ENCODE assay signal across 8 cellular contexts in genomic region chr3:46089237-46090011, GRCh38.
A peak's percentile ranks its signal among the peaks of the same experiment; 100 is the strongest.
DNase-seq lines count a peak whose midpoint lies in the region; ATAC-seq lines count a peak whose summit lies in the region.

No MANE protein-coding gene starts in this region.

- H3K4me3 Mint-ChIP-seq in activated CD4-positive, alpha-beta T cell treated with anti-CD3 and anti-CD28 coated beads, Interleukin-2, amount 10 ng/mL, durations not matched to agents 24 days and 14 days: no peak overlapping the region
- no peak overlapping the region for H3K4me3 Mint-ChIP-seq in activated T-helper 1 cell treated with anti-CD3 and anti-CD28 coated beads, Interleukin-12 subunit alpha, Interleukin-12 subunit beta, Interleukin-2, Interleukin-4 antibody, amounts not matched to agents 30 ng/mL and 10 ng/mL and 1 ng/mL, durations not matched to agents 14 hours and 24 hours and 36 hours

- DNase-seq in activated CD4-positive, alpha-beta T cell treated with anti-CD3 and anti-CD28 coated beads, Interleukin-2, amount 10 ng/mL, durations not matched to agents 24 days and 14 days: no peak
- DNase-seq in activated CD4-positive, alpha-beta T cell treated with anti-CD3 and anti-CD28 coated beads for 1 hour: no peak
- no peak for DNase-seq in activated T-helper 1 cell treated with anti-CD3 and anti-CD28 coated beads, Interleukin-12 subunit alpha, Interleukin-12 subunit beta, Interleukin-2, Interleukin-4 antibody, amounts not matched to agents 30 ng/mL and 10 ng/mL and 1 ng/mL, durations not matched to agents 14 hours and 24 hours and 36 hours (ENCODE audit: low spot score)
- peak in 40 of 51 donors; percentile 3 to 78 (median 36) for DNase-seq in hypothalamus (lab: John Stamatoyannopoulos, UW)
- peak; percentile 35 for DNase-seq in superior temporal gyrus (ENCODE audit: extremely low spot score)
- DNase-seq in NCI-H446 treated with DMSO at 0.1 percent for 48 hours (lab: John Stamatoyannopoulos, UW): no peak
- no peak for DNase-seq in activated effector memory CD4-positive, alpha-beta T cell treated with anti-CD3 and anti-CD28 coated beads, Interleukin-2, amount 50 U/mL, for 16 hours

- H3K9me3 Mint-ChIP-seq in activated CD4-positive, alpha-beta T cell treated with anti-CD3 and anti-CD28 coated beads, Interleukin-2, amount 10 ng/mL, durations not matched to agents 24 days and 14 days: no peaks in the 10 kb centered on the region
- H3K9me3 Mint-ChIP-seq in activated T-helper 1 cell treated with anti-CD3 and anti-CD28 coated beads, Interleukin-12 subunit alpha, Interleukin-12 subunit beta, Interleukin-2, Interleukin-4 antibody, amounts not matched to agents 30 ng/mL and 10 ng/mL and 1 ng/mL, durations not matched to agents 14 hours and 24 hours and 36 hours: peaks cover 3% of the 10 kb centered on the region

- H3K4me1 Mint-ChIP-seq in activated CD4-positive, alpha-beta T cell treated with anti-CD3 and anti-CD28 coated beads, Interleukin-2, amount 10 ng/mL, durations not matched to agents 24 days and 14 days: peaks cover 53% of the 10 kb centered on the region
- H3K4me1 Mint-ChIP-seq in activated T-helper 1 cell treated with anti-CD3 and anti-CD28 coated beads, Interleukin-12 subunit alpha, Interleukin-12 subunit beta, Interleukin-2, Interleukin-4 antibody, amounts not matched to agents 30 ng/mL and 10 ng/mL and 1 ng/mL, durations not matched to agents 14 hours and 24 hours and 36 hours (ENCODE audit: low read depth): peaks cover 67% of the 10 kb centered on the region

- peaks cover 13% of the 10 kb centered on the region for H3K27me3 Mint-ChIP-seq in activated CD4-positive, alpha-beta T cell treated with anti-CD3 and anti-CD28 coated beads, Interleukin-2, amount 10 ng/mL, durations not matched to agents 24 days and 14 days
- H3K27me3 Mint-ChIP-seq in activated T-helper 1 cell treated with anti-CD3 and anti-CD28 coated beads, Interleukin-12 subunit alpha, Interleukin-12 subunit beta, Interleukin-2, Interleukin-4 antibody, amounts not matched to agents 30 ng/mL and 10 ng/mL and 1 ng/mL, durations not matched to agents 14 hours and 24 hours and 36 hours (ENCODE audit: insufficient read depth): peaks cover 16% of the 10 kb centered on the region

- peak overlapping the region; percentile 18 for H3K27ac Mint-ChIP-seq in activated CD4-positive, alpha-beta T cell treated with anti-CD3 and anti-CD28 coated beads, Interleukin-2, amount 10 ng/mL, durations not matched to agents 24 days and 14 days
- H3K27ac Mint-ChIP-seq in activated T-helper 1 cell treated with anti-CD3 and anti-CD28 coated beads, Interleukin-12 subunit alpha, Interleukin-12 subunit beta, Interleukin-2, Interleukin-4 antibody, amounts not matched to agents 30 ng/mL and 10 ng/mL and 1 ng/mL, durations not matched to agents 14 hours and 24 hours and 36 hours: peak overlapping the region; percentile 27

- intact Hi-C loops in activated CD4-positive, alpha-beta T cell treated with anti-CD3 and anti-CD28 coated beads, Interleukin-2, amount 10 ng/mL, durations not matched to agents 24 days and 14 days (cut with micrococcal nuclease): loop anchor here (1.0 to 10.0 kb wide), 3 partner anchors 9 to 985 kb away; no protein-coding TSS in a partner anchor
- intact Hi-C loops in activated T-helper 1 cell treated with anti-CD3 and anti-CD28 coated beads, Interleukin-12 subunit alpha, Interleukin-12 subunit beta, Interleukin-2, Interleukin-4 antibody, amounts not matched to agents 30 ng/mL and 10 ng/mL and 1 ng/mL, durations not matched to agents 14 hours and 24 hours and 36 hours (cut with micrococcal nuclease): loop anchor here (1.0 to 2.0 kb wide), 3 partner anchors 9 to 353 kb away; partner anchors contain the start of gene CCR5

- peaks cover 3% of the 10 kb centered on the region for H3K36me3 Mint-ChIP-seq in activated CD4-positive, alpha-beta T cell treated with anti-CD3 and anti-CD28 coated beads, Interleukin-2, amount 10 ng/mL, durations not matched to agents 24 days and 14 days (ENCODE audit: low read depth)
- peaks cover 10% of the 10 kb centered on the region for H3K36me3 Mint-ChIP-seq in activated T-helper 1 cell treated with anti-CD3 and anti-CD28 coated beads, Interleukin-12 subunit alpha, Interleukin-12 subunit beta, Interleukin-2, Interleukin-4 antibody, amounts not matched to agents 30 ng/mL and 10 ng/mL and 1 ng/mL, durations not matched to agents 14 hours and 24 hours and 36 hours (ENCODE audit: low read depth)

- ATAC-seq in HG03196 (IDR thresholded peaks at IDR 0.05; ENCODE audit: unreplicated experiment): peak; percentile 47

Comparison
In these comparisons a context has a peak if more than half of its experiments do, and no peak if none do; other contexts are left out.
1. DNase-seq: peak in hypothalamus (40 of 51) and superior temporal gyrus (single experiment); none in activated CD4-positive, alpha-beta T cell treated with anti-CD3 and anti-CD28 coated beads, Interleukin-2, amount 10 ng/mL, durations not matched to agents 24 days and 14 days (single experiment), activated CD4-positive, alpha-beta T cell treated with anti-CD3 and anti-CD28 coated beads for 1 hour (single experiment), activated T-helper 1 cell treated with anti-CD3 and anti-CD28 coated beads, Interleukin-12 subunit alpha, Interleukin-12 subunit beta, Interleukin-2, Interleukin-4 antibody, amounts not matched to agents 30 ng/mL and 10 ng/mL and 1 ng/mL, durations not matched to agents 14 hours and 24 hours and 36 hours (single experiment), NCI-H446 treated with DMSO at 0.1 percent for 48 hours (single experiment) and activated effector memory CD4-positive, alpha-beta T cell treated with anti-CD3 and anti-CD28 coated beads, Interleukin-2, amount 50 U/mL, for 16 hours (single experiment).